In the genomic region with DNA sequence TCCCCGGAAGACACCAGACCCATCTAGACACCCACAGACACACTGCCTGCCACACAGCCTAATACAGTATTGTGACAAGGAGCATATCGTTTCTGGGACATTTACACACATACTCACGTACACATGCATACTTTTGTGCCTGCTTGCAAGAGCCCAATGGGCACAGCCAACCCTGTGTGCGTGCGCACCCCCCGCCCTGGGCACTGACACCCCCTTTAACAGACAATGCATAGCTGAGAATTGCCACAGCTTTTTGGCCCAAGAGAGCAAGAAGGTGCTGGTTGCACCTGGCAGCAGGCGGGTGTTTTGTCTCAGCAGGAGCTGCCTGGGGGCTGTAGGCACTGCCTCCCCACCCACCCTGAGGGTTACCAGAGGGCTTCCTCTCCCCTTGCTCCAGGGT, we compare ENCODE assay signal across 2 cellular contexts.
TF ChIP-seq lines count a peak whose summit lies in the region.

No MANE protein-coding gene starts in this region.

TF ChIP-seq in IMR-90, 13 proteins besides CTCF, POLR2A, EP300 and RAD21:
- TF ChIP-seq FOS (IDR thresholded peaks at IDR 0.05; ENCODE audit: low read depth, low read length): no peak
- no peak for TF ChIP-seq MXI1 (IDR thresholded peaks at IDR 0.05; ENCODE audit: borderline replicate concordance, low read depth, low read length)
- no peak for TF ChIP-seq CEBPB (IDR thresholded peaks at IDR 0.05; ENCODE audit: low read depth, low read length)
- TF ChIP-seq MAFK (IDR thresholded peaks at IDR 0.05; ENCODE audit: low read depth, low read length): no peak
- no peak for TF ChIP-seq BHLHE40 (IDR thresholded peaks at IDR 0.05; ENCODE audit: low read depth, low read length)
TF ChIP-seq in IMR-90: peak in this region for 0.

TF ChIP-seq in GM12891, 5 proteins besides CTCF, POLR2A, EP300 and RAD21:
- TF ChIP-seq TAF1 (IDR thresholded peaks at IDR 0.05; ENCODE audit: low read depth, low read length): no peak
- no peak for TF ChIP-seq POU2F2 (IDR thresholded peaks at IDR 0.05; ENCODE audit: low read depth, low read length)
- no peak for TF ChIP-seq SPI1 (IDR thresholded peaks at IDR 0.05; ENCODE audit: low read depth, low read length)
- no peak for TF ChIP-seq POLR2AphosphoS5 (IDR thresholded peaks at IDR 0.05; ENCODE audit: low read depth, low read length)
- no peak for TF ChIP-seq PAX5 (IDR thresholded peaks at IDR 0.05; ENCODE audit: insufficient read depth, low read length, severe bottlenecking)
